ENCODE assay signal across 27 cellular contexts in genomic region chr14:95348395-95349080, GRCh38. TPM values are rescaled to one million over a fixed set of nuclear protein-coding genes. Genes with fewer than 3 reads are reported as not detected.
DNase-seq lines count a peak whose midpoint lies in the region; ATAC-seq and TF ChIP-seq lines count a peak whose summit lies in the region.
"Had no signal": no experiment of that assay in that cellular context is flagged by ENCODE, and none has a peak within 500 bp of the region (broad histone marks: within the 10 kb centered on the region; RNA-seq: fewer than 3 reads in every experiment).

No MANE protein-coding gene starts in this region.

- H3K27ac ChIP-seq in A673 (ENCODE audit: low read depth, low read length, poor library complexity, severe bottlenecking) = no peak overlapping the region
- no peak overlapping the region for H3K27ac ChIP-seq in OCI-LY3 (ENCODE audit: low read length)
- no peak overlapping the region for H3K27ac ChIP-seq in trophoblast cell (ENCODE audit: low read depth, low read length)
- H3K27ac ChIP-seq: ascending aorta, HL-60, ovary, RWPE1, spleen, testis, uterus had no signal

- WGBS in trophoblast cell (ENCODE audit: extremely low coverage, insufficient coverage, insufficient read length) = no CpG with 5 or more reads among the region's 10 CpGs

- H4K8ac ChIP-seq in trophoblast cell (ENCODE audit: low read depth, low read length) = no peak overlapping the region

- no peak overlapping the region for H4K91ac ChIP-seq in trophoblast cell (ENCODE audit: low read depth, low read length)

- H3K79me2 ChIP-seq in OCI-LY3 (ENCODE audit: low read length) (no peaks in the 10 kb centered on the region), trophoblast cell (ENCODE audit: control insufficient read depth, insufficient read depth, low read length, poor library complexity) (no peaks in the 10 kb centered on the region)

- no peak overlapping the region for H2AK5ac ChIP-seq in trophoblast cell (ENCODE audit: low read length)

- H2AFZ ChIP-seq in OCI-LY3 (ENCODE audit: low read depth, low read length) = no peak overlapping the region
- no peak overlapping the region for H2AFZ ChIP-seq in trophoblast cell (ENCODE audit: insufficient read depth, low read length, poor library complexity)

- H3K23ac ChIP-seq in trophoblast cell (ENCODE audit: low read length) = no peak overlapping the region

- H3K27me3 ChIP-seq in A673 (replicated peaks; ENCODE audit: insufficient read depth, low read depth, low read length, poor library complexity) (no peaks in the 10 kb centered on the region), OCI-LY3 (ENCODE audit: low read depth, low read length) (peaks cover 8% of the 10 kb centered on the region), trophoblast cell (ENCODE audit: insufficient read depth, low read length) (no peaks in the 10 kb centered on the region)
- H3K27me3 ChIP-seq: ascending aorta, ovary, spleen, testis, uterus had no signal

- no peak overlapping the region for H2BK120ac ChIP-seq in trophoblast cell (ENCODE audit: insufficient read depth, low read length, poor library complexity)

- intact Hi-C loops in A673 (cut with micrococcal nuclease; ENCODE audit: unreplicated experiment) = no loop called here

- peak; percentile 45; the same call in 1 of the 2 replicates for TF ChIP-seq CTCF in A673 (conservative IDR thresholded peaks at IDR 0.05; ENCODE audit: low read depth, low read length)
- peak; percentile 24; the same call in 1 of the 3 replicates for TF ChIP-seq CTCF in GM12872 (IDR thresholded peaks at IDR 0.05; ENCODE audit: insufficient read depth, low read depth, low read length)
- peak; percentile 47 for TF ChIP-seq CTCF in OCI-LY3 (IDR thresholded peaks at IDR 0.05; ENCODE audit: low read depth, low read length)

- no peak overlapping the region for H3K4me2 ChIP-seq in OCI-LY3 (ENCODE audit: low read length)
- no peak overlapping the region for H3K4me2 ChIP-seq in trophoblast cell (ENCODE audit: low read length)

- H3K9me3 ChIP-seq in A673 (ENCODE audit: low read depth, low read length, poor library complexity, severe bottlenecking) (no peaks in the 10 kb centered on the region), OCI-LY3 (ENCODE audit: insufficient read depth, low read length) (no peaks in the 10 kb centered on the region), trophoblast cell (ENCODE audit: insufficient read depth, low read depth, low read length) (no peaks in the 10 kb centered on the region)
- H3K9me3 ChIP-seq: ovary, testis, uterus had no signal

- H3K4me3 ChIP-seq in A673 (ENCODE audit: low read depth, low read length, poor library complexity, severe bottlenecking) (no peak overlapping the region), OCI-LY3 (ENCODE audit: low read length) (no peak overlapping the region), trophoblast cell (ENCODE audit: low read depth, low read length) (no peak overlapping the region)
- H3K4me3 ChIP-seq: ascending aorta, ovary, spleen, testis, uterus had no signal

- no TSS peak for BruUV-seq in A673 (replicated peaks; lab: Mats Ljungman, UMichigan)

- ATAC-seq in stimulated activated naive CD8-positive, alpha-beta T cell treated with anti-CD3 and anti-CD28 coated beads, Interleukin-15, Interleukin-2, amounts not matched to agents 100 U/mL and 50 U/mL, for 24 hours = no peak
- no peak for ATAC-seq in GM18870 (IDR thresholded peaks at IDR 0.05; ENCODE audit: unreplicated experiment)
- ATAC-seq in HG03354 (IDR thresholded peaks at IDR 0.05; ENCODE audit: poor library complexity, severe bottlenecking, unreplicated experiment) = no peak
- ATAC-seq: left ventricle myocardium superior; natural killer cell; stimulated activated naive B cell treated with anti-CD40 and anti-IgM and Interleukin-4, amounts not matched to agents 10 μg/mL and 1 μg/mL and 100 μg/mL, for 72 hours had no signal

- H3K18ac ChIP-seq in trophoblast cell (ENCODE audit: low read length) = no peak overlapping the region

- POLR2A ChIA-PET in A673 (lab: Charles Lee; ENCODE audit: low non-redundant PET) = no interaction called here

- no peaks in the 10 kb centered on the region for H4K20me1 ChIP-seq in OCI-LY3 (ENCODE audit: insufficient read depth, low read length)

- no peak overlapping the region for H3K9ac ChIP-seq in OCI-LY3 (ENCODE audit: low read length)
- H3K9ac ChIP-seq in trophoblast cell (ENCODE audit: low read length) = no peak overlapping the region

- no peak overlapping the region for H2BK12ac ChIP-seq in trophoblast cell (ENCODE audit: low read length)

- DNase-seq in A673 (ENCODE audit: low spot score) (peak; percentile 19), islet precursor cell (peak; percentile 51), trophoblast cell (no peak)
- no peak for DNase-seq in stimulated activated naive CD8-positive, alpha-beta T cell treated with anti-CD3 and anti-CD28 coated beads, Interleukin-15, Interleukin-2, amounts not matched to agents 100 U/mL and 50 U/mL, for 24 hours
- DNase-seq: activated CD4-positive, alpha-beta T cell treated with anti-CD3 and anti-CD28 coated beads, Interleukin-2, amount 50 U/mL, for 48 hours; CD4-positive, alpha-beta T cell; DMS 273 treated with DMSO at 0.1 percent for 48 hours; HCEC 1CT; left ventricle myocardium superior; midbrain; natural killer cell; NCI-H1105 treated with DMSO at 0.1 percent for 48 hours; NCI-H2029; NCI-H69; ovary; spleen; stimulated activated CD4-positive, alpha-beta T cell treated with anti-CD3 and anti-CD28 coated beads, Interleukin-2, amount 100 ng/mL, for 48 hours; stimulated activated naive B cell treated with anti-CD40 and anti-IgM and Interleukin-4, amounts not matched to agents 10 μg/mL and 1 μg/mL and 100 μg/mL, for 72 hours; testis; uterus had no signal

- CTCF ChIA-PET in A673 (lab: Charles Lee) = interaction anchor here (1.0 kb wide), 1 partner anchor 343 kb away, joined by 3 read pairs; no protein-coding TSS in a partner anchor

- H3K14ac ChIP-seq in trophoblast cell (ENCODE audit: low read length) = no peak overlapping the region

- no peak overlapping the region for H2BK5ac ChIP-seq in trophoblast cell (ENCODE audit: low read depth, low read length, poor library complexity)

- H3K4me1 ChIP-seq in A673 (ENCODE audit: insufficient read depth, low read length, poor library complexity, severe bottlenecking) (no peaks in the 10 kb centered on the region), OCI-LY3 (ENCODE audit: low read length) (peaks cover 8% of the 10 kb centered on the region; the same call in 1 of the 2 replicates), trophoblast cell (ENCODE audit: control insufficient read depth in 1 of 2, insufficient read depth in 2 of 2, low read length in 2 of 2) (peaks cover 0 to 5% of the 10 kb centered on the region in 2 experiments)
- H3K4me1 ChIP-seq: ascending aorta, spleen, testis, uterus had no signal

- no peak overlapping the region for H4K12ac ChIP-seq in trophoblast cell (ENCODE audit: low read depth, low read length)

- H3K4ac ChIP-seq in trophoblast cell (ENCODE audit: low read depth, low read length) = no peak overlapping the region

- H3K36me3 ChIP-seq in A673 (ENCODE audit: insufficient read depth, low read length, poor library complexity, severe bottlenecking) = no peaks in the 10 kb centered on the region
- no peaks in the 10 kb centered on the region for H3K36me3 ChIP-seq in OCI-LY3 (replicated peaks; ENCODE audit: low read depth, low read length)
- H3K36me3 ChIP-seq in trophoblast cell (ENCODE audit: control insufficient read depth in 1 of 2, insufficient read depth in 2 of 2, low read length in 2 of 2) = no peaks in the 10 kb centered on the region
- H3K36me3 ChIP-seq: ascending aorta, ovary, spleen, uterus had no signal

- no peaks in the 10 kb centered on the region for H3K79me1 ChIP-seq in trophoblast cell (ENCODE audit: low read length)

RNA-seq across cellular contexts. Expression of gene CLMN, which starts 28.8 kb away (rescaled TPM):
- total RNA-seq in A673 (2021) = 8.6 and 12.2 TPM in 2 replicates
- polyA plus RNA-seq in trophoblast cell (2013) = 7.4 and 7.6 TPM in 2 replicates

Comparison
In these comparisons a context has a peak if more than half of its experiments do, and no peak if none do; other contexts are left out.
1. DNase-seq: peak in A673 (single experiment) and islet precursor cell (single experiment); none in stimulated activated naive CD8-positive, alpha-beta T cell treated with anti-CD3 and anti-CD28 coated beads, Interleukin-15, Interleukin-2, amounts not matched to agents 100 U/mL and 50 U/mL, for 24 hours (single experiment) and trophoblast cell (0 of 2).
2. Peak in every context shown above with its lines, with median percentiles within 50 percentile points of each other: CTCF ChIP-seq.